ENCODE assay signal across 10 cellular contexts in the genomic region with DNA sequence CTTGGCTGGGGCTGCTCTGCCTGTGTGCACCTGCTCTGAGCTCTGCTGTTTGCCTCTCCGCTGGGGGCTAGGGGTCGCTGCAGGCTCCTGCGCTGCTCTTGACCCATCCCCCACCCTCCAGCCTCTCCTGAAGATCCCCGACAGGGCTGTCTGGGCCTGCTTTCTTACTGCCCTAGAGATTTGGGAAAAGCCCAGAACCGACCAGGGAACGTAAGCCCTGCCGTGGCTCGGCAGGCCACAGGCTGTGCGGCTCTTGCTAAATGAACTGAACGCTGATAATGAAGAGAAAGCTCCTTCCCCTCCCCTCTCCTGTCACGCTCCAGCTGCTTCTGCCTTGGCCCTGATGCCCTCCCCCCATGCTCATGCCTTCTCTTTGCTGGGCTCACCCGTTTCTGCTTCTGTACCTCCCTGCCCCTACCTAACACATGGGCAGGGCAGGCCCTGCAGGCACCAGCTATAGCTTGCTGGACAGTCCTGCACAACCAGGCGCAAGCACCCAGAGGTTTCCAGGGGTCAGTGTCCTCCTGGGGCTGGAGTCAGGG. TPM values are rescaled to one million over a fixed set of nuclear protein-coding genes. Genes with fewer than 3 reads are reported as not detected.
DNase-seq lines count a peak whose midpoint lies in the region; ATAC-seq, FAIRE-seq and TF ChIP-seq lines count a peak whose summit lies in the region.
"Had no signal": no experiment of that assay in that cellular context is flagged by ENCODE, and none has a peak within 500 bp of the region (broad histone marks: within the 10 kb centered on the region; RNA-seq: fewer than 3 reads in every experiment).

No MANE protein-coding gene starts in this region.

- peaks cover 37% of the 10 kb centered on the region for H3K36me3 Mint-ChIP-seq in brain

- no peak for FAIRE-seq in kidney (lab: Jason Lieb, UNC)
- FAIRE-seq: H54 had no signal

- H3K27ac Mint-ChIP-seq in brain = peak overlapping the region; percentile 48 to 95 (median 76)

- H3K27me3 Mint-ChIP-seq in brain = no peaks in the 10 kb centered on the region

- H3K27ac ChIP-seq in AG04450 (ENCODE audit: low read depth, low read length) (peak overlapping the region; percentile 97), kidney (ENCODE audit: low read depth in 2 of 2, low read length in 2 of 2) (no peak overlapping the region)

- TF ChIP-seq CTCF in AG04450 (IDR thresholded peaks at IDR 0.05; ENCODE audit: low read depth, low read length) (peak; percentile 59), brain (conservative IDR thresholded peaks at IDR 0.05) (peak; percentile 26 to 67), kidney (IDR thresholded peaks at IDR 0.05; ENCODE audit: borderline replicate concordance, extremely low read depth, insufficient read depth) (peak; percentile 34)

- DNase-seq in AG04450 (ENCODE audit: low read depth, low spot score) (no peak), kidney (no peak), NCI-H524 treated with DMSO at 0.1 percent for 48 hours (lab: John Stamatoyannopoulos, UW) (no peak), left lobe of liver (ENCODE audit: low spot score) (no peak), cortex of kidney (lab: John Stamatoyannopoulos, UW) (no peak)
- peak; percentile 64 for DNase-seq in Jurkat, Clone E6-1 (ENCODE audit: low read depth, low spot score)
- DNase-seq: NCI-H1930 had no signal

- no peak overlapping the region for H3K9ac ChIP-seq in kidney (ENCODE audit: low read length in 2 of 2)

- H3K4me3 Mint-ChIP-seq in brain = peak overlapping the region in 2 of 5 experiments; percentile 24 to 29

- H3K9me3 Mint-ChIP-seq in brain = no peaks in the 10 kb centered on the region

- POLR2A ChIA-PET in AG04450 (lab: Yijun Ruan, JAX) = interaction anchor here (0.6 to 2.7 kb wide), 4 partner anchors 11 to 137 kb away, joined by 3 to 13 read pairs (median 4); partner anchors contain the start of gene PCMTD2

- H3K9me3 ChIP-seq in AG04450 (ENCODE audit: control insufficient read depth, insufficient read depth, low read length) (no peaks in the 10 kb centered on the region), kidney (ENCODE audit: control insufficient read depth in 1 of 2, low read length in 2 of 2) (no peaks in the 10 kb centered on the region)

- peaks cover 47% of the 10 kb centered on the region for H3K4me1 Mint-ChIP-seq in brain

- CTCF ChIA-PET in AG04450 (lab: Charles Lee) = interaction anchor here (0.8 to 1.8 kb wide), 4 partner anchors 11 to 103 kb away, joined by 3 to 8 read pairs (median 5); no protein-coding TSS in a partner anchor

- no peak for ATAC-seq in left lobe of liver
- ATAC-seq in GM21390 (IDR thresholded peaks at IDR 0.05; ENCODE audit: unreplicated experiment) = no peak

- H3K4me3 ChIP-seq in AG04450 (ENCODE audit: low read depth, low read length) (no peak overlapping the region), kidney (ENCODE audit: low read length in 2 of 2) (no peak overlapping the region)
- no peak overlapping the region for H3K4me3 ChIP-seq in Jurkat, Clone E6-1 (ENCODE audit: low read length)

- peaks cover 0 to 22% of the 10 kb centered on the region in 2 donors for H3K4me1 ChIP-seq in kidney (ENCODE audit: control insufficient read depth in 1 of 2, insufficient read depth in 1 of 2, low read depth in 1 of 2, low read length in 2 of 2)

- no peaks in the 10 kb centered on the region for H3K36me3 ChIP-seq in kidney (ENCODE audit: control insufficient read depth in 1 of 2, insufficient read depth in 2 of 2, low read length in 2 of 2)

- H3K27me3 ChIP-seq in AG04450 (ENCODE audit: control insufficient read depth, insufficient read depth, low read length) = peaks cover 22% of the 10 kb centered on the region

- intact Hi-C loops in kidney (cut with DNase I) = no loop called here

RNA-seq across cellular contexts. Expression of gene PCMTD2, which starts 32.0 kb away (rescaled TPM):
- polyA plus RNA-seq in AG04450 (2011; rRNA removed) (32.4 and 42.7 TPM in 2 replicates), brain (ENCODE audit: insufficient read depth, low read depth, low replicate concordance) (44.4 TPM), kidney (ENCODE audit: insufficient read depth, low read depth, low replicate concordance) (25.0 TPM)
- polyA minus RNA-seq in AG04450 (2011; rRNA and poly(A)+ RNA removed) = 15.7 and 20.2 TPM in 2 replicates
- polyA plus RNA-seq in Jurkat, Clone E6-1 (2012; ENCODE audit: insufficient read depth, insufficient read length) = 39.1 TPM
- total RNA-seq in kidney (53.8 TPM), left lobe of liver (29.3 TPM)

RNA-seq across cellular contexts. Expression of gene MYT1, which starts 59.3 kb away (rescaled TPM):
- polyA plus RNA-seq in AG04450 (2011; rRNA removed) = not detected in 2 replicates
- not detected in 2 replicates for polyA minus RNA-seq in AG04450 (2011; rRNA and poly(A)+ RNA removed)
- polyA plus RNA-seq in Jurkat, Clone E6-1 (2012; ENCODE audit: insufficient read depth, insufficient read length) = 4.0 TPM
- polyA plus RNA-seq in brain (ENCODE audit: insufficient read depth, low read depth, low replicate concordance) = 46.0 TPM
- total RNA-seq in kidney = not detected
- not detected for polyA plus RNA-seq in kidney (ENCODE audit: insufficient read depth, low read depth, low replicate concordance)
- not detected for total RNA-seq in left lobe of liver

Comparison
In these comparisons a context has a peak if more than half of its experiments do, and no peak if none do; other contexts are left out.
1. RNA of gene MYT1, which starts 59.3 kb away (polyA plus RNA-seq): 46.0 TPM in brain (single experiment); not detected in kidney (single experiment) and not detected in AG04450; every median in the first group is over 10 times any median in the second.
2. Peak in every context shown above with its lines, with median percentiles within 50 percentile points of each other: CTCF ChIP-seq.